Comparison of ENCODE assay signal across 8 cellular contexts in the genomic region with DNA sequence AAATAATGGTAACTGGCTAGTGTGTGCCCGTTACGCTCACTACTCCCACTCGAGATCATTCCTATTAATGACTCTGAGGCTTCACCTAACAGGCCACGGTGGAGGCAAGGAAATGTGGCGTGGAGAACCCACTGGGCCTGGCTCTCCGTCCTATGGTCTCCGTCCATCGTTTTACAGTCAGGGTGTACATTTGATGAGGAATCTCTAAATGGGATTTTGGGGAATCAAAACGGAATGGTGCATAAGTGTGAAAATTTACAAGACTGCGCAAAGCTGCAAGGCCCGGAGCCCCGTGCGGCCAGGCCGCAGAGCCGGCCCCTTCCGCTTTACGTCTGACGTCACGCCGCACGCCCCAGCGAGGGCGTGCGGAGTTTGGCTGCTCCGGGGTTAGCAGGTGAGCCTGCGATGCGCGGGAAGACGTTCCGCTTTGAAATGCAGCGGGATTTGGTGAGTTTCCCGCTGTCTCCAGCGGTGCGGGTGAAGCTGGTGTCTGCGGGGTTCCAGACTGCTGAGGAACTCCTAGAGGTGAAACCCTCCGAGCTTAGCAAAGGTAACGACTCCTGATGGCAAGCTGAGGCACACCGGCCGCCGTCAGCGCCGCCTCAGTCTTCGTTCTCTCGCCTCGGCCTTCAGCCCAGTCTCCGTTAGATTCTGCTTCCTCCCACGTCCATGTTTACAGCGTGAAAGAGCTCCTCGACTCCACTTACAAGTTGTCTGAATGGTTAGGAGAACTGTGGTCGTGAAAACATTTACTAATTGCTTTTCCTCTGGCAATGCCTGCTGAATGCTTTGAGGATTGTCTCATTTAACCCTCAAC. TPM values are rescaled to one million over a fixed set of nuclear protein-coding genes. Genes with fewer than 3 reads are reported as not detected.
A peak's percentile ranks its signal among the peaks of the same experiment; 100 is the strongest.
DNase-seq lines count a peak whose midpoint lies in the region; ATAC-seq and TF ChIP-seq lines count a peak whose summit lies in the region.

A gene (plus strand): TSS at position 364 of the 817 bp plus-strand sequence. CDS start 42 bp downstream, at position 406.

- H3K27ac Mint-ChIP-seq in chondrocyte (ENCODE audit: unreplicated experiment), result peak within 1 kb of the TSS; percentile 94

- DNase-seq in AG20443 (ENCODE audit: low spot score) (peak; percentile 97), NCI-H446 treated with DMSO at 0.1 percent for 48 hours (lab: John Stamatoyannopoulos, UW) (peak; percentile 67), chondrocyte (ENCODE audit: low spot score) (peak; percentile 87), kidney epithelial cell (ENCODE audit: low read depth) (peak; percentile 44)
- peak; percentile 77 to 80 for DNase-seq in activated CD4-positive, alpha-beta T cell treated with anti-CD3 and anti-CD28 coated beads for 24 hours (ENCODE audit: low read depth in 2 of 2)
- DNase-seq in stimulated activated CD4-positive, alpha-beta T cell treated with anti-CD3 and anti-CD28 coated beads, Interleukin-15, amount 100 ng/mL, for 24 hours, result peak; percentile 93

- peaks cover 23% of the 10 kb centered on the region for H3K4me1 Mint-ChIP-seq in chondrocyte (ENCODE audit: low read depth)

- no peaks in the 10 kb centered on the region for H3K9me3 Mint-ChIP-seq in chondrocyte (ENCODE audit: low read depth)

- no peaks in the 10 kb centered on the region for H3K36me3 Mint-ChIP-seq in chondrocyte (ENCODE audit: low read depth)

- no peaks in the 10 kb centered on the region for H3K27me3 ChIP-seq in kidney epithelial cell (ENCODE audit: control insufficient read depth, insufficient read depth, low read length)

- peak within 1 kb of the TSS; percentile 81 for H3K4me3 Mint-ChIP-seq in chondrocyte (ENCODE audit: unreplicated experiment)

- peak; percentile 98 for ATAC-seq in GM19025 (IDR thresholded peaks at IDR 0.05; ENCODE audit: low read depth, unreplicated experiment)
- ATAC-seq in HG03280 (IDR thresholded peaks at IDR 0.05; ENCODE audit: unreplicated experiment), result peak; percentile 98

- H3K27me3 Mint-ChIP-seq in chondrocyte (ENCODE audit: low read depth), result no peaks in the 10 kb centered on the region

- H3K4me3 ChIP-seq in kidney epithelial cell (ENCODE audit: low read depth, low read length), result peak within 1 kb of the TSS; percentile 79

- no peaks in the 10 kb centered on the region for H3K36me3 ChIP-seq in kidney epithelial cell (ENCODE audit: control insufficient read depth, insufficient read depth, low read length)

- TF ChIP-seq CTCF in chondrocyte (IDR thresholded peaks at IDR 0.05), result peak; percentile 42
- no peak for TF ChIP-seq CTCF in kidney epithelial cell (IDR thresholded peaks at IDR 0.05; ENCODE audit: insufficient read depth, low read length, poor library complexity, severe bottlenecking)

RNA-seq across cellular contexts. Expression of the gene that starts here (rescaled TPM):
- total RNA-seq in chondrocyte (17.2 to 25.4 TPM (median 22.3 TPM) in 3 replicates), kidney epithelial cell (26.9 and 34.0 TPM in 2 replicates)

Comparison
In these comparisons a context has a peak if more than half of its experiments do, and no peak if none do; other contexts are left out.
1. Peak in every context shown above with its lines: DNase-seq, ATAC-seq and H3K4me3 ChIP-seq.
2. DNase-seq: peak in every context shown above with its lines; median percentile 97 in AG20443; 93 in stimulated activated CD4-positive, alpha-beta T cell treated with anti-CD3 and anti-CD28 coated beads, Interleukin-15, amount 100 ng/mL, for 24 hours; 87 in chondrocyte; 78 in activated CD4-positive, alpha-beta T cell treated with anti-CD3 and anti-CD28 coated beads for 24 hours; 67 in NCI-H446 treated with DMSO at 0.1 percent for 48 hours; 44 in kidney epithelial cell.